In the genomic region with DNA sequence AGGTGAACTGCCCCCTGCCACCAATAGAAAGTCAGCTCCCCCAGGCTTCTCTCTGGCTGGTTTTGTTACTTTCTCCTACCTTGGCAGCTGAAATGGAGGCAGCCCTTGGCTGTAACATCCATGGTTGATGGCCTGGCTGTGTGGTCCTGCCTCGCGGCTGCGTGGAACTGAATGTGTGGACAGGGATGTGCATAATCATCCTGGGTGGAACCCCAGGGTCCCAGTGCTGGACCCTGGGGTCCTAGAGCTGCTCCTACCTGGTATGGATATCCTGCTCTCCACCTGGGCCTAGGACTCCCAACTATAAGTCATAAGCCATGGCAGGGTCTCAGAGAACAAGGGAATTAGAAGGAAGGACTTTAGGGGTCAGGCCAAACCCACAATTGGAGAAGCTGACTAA, we compare ENCODE assay signal across 12 cellular contexts.
A peak's percentile ranks its signal among the peaks of the same experiment; 100 is the strongest.
DNase-seq lines count a peak whose midpoint lies in the region; ATAC-seq, FAIRE-seq and TF ChIP-seq lines count a peak whose summit lies in the region.
"Had no signal": no experiment of that assay in that cellular context is flagged by ENCODE, and none has a peak within 500 bp of the region (broad histone marks: within the 10 kb centered on the region; RNA-seq: fewer than 3 reads in every experiment).

No MANE protein-coding gene starts in this region.

- no peaks in the 10 kb centered on the region for H3K9me3 Mint-ChIP-seq in activated naive CD4-positive, alpha-beta T cell treated with anti-CD3 and anti-CD28 coated beads, Interleukin-2, amount 10 ng/mL, durations not matched to agents 7 days and 5 days
- H3K9me3 Mint-ChIP-seq: mesothelial cell of epicardium; stimulated activated memory B cell treated with anti-CD40 and anti-IgM and Interleukin-4, amounts not matched to agents 10 μg/mL and 1 μg/mL and 100 μg/mL, for 72 hours had no signal

- H3K79me2 ChIP-seq in KMS-11 (ENCODE audit: insufficient read depth, low read depth), result no peaks in the 10 kb centered on the region
- no peaks in the 10 kb centered on the region for H3K79me2 ChIP-seq in H1 (ENCODE audit: control insufficient read depth in 1 of 2, insufficient read depth in 2 of 2, low read length in 2 of 2)

- H2AK5ac ChIP-seq in H1 (ENCODE audit: low read depth, low read length), result no peak overlapping the region

- H3K9me3 ChIP-seq in H1 (ENCODE audit: insufficient read depth in 2 of 2, low read depth in 1 of 2, low read length in 1 of 2), result peaks cover 2 to 9% of the 10 kb centered on the region in 2 experiments; a peak in 2 of 4 replicates
- no peaks in the 10 kb centered on the region for H3K9me3 ChIP-seq in stomach
- H3K9me3 ChIP-seq: ascending aorta had no signal

- TF ChIP-seq CTCF in KMS-11 (conservative IDR thresholded peaks at IDR 0.05; ENCODE audit: low read depth, low read length) (no peak), H1 (IDR thresholded peaks at IDR 0.05; ENCODE audit: control extremely low read depth in 1 of 3, insufficient read depth in 1 of 3, low read depth in 1 of 3, low read length in 3 of 3) (no peak), stomach (IDR thresholded peaks at IDR 0.05) (no peak)

- no peak overlapping the region for H2BK120ac ChIP-seq in H1 (replicated peaks; ENCODE audit: low read depth, low read length)

- H3K36me3 ChIP-seq in KMS-11 (ENCODE audit: insufficient read depth) (no peaks in the 10 kb centered on the region), H1 (ENCODE audit: control insufficient read depth in 2 of 4, insufficient read depth in 4 of 4, low read length in 3 of 4) (no peaks in the 10 kb centered on the region), stomach (no peaks in the 10 kb centered on the region)
- H3K36me3 ChIP-seq: ascending aorta had no signal

- H3K4me1 ChIP-seq in KMS-11 (ENCODE audit: low read depth, poor library complexity, severe bottlenecking) (peaks cover 7% of the 10 kb centered on the region), H1 (replicated peaks in 1 of 4; ENCODE audit: control insufficient read depth in 3 of 4, insufficient read depth in 4 of 4, low read length in 3 of 4) (no peaks in the 10 kb centered on the region), stomach (no peaks in the 10 kb centered on the region)
- H3K4me1 ChIP-seq: ascending aorta, foreskin keratinocyte had no signal

- no peak overlapping the region for H3K9ac ChIP-seq in KMS-11
- no peak overlapping the region for H3K9ac ChIP-seq in H1 (replicated peaks in 1 of 4; ENCODE audit: extremely low read depth in 1 of 4, low read depth in 3 of 4, low read length in 3 of 4)

- no peaks in the 10 kb centered on the region for H3K36me3 Mint-ChIP-seq in activated naive CD4-positive, alpha-beta T cell treated with anti-CD3 and anti-CD28 coated beads, Interleukin-2, amount 10 ng/mL, durations not matched to agents 7 days and 5 days
- H3K36me3 Mint-ChIP-seq: mesothelial cell of epicardium; stimulated activated memory B cell treated with anti-CD40 and anti-IgM and Interleukin-4, amounts not matched to agents 10 μg/mL and 1 μg/mL and 100 μg/mL, for 72 hours had no signal

- H4K5ac ChIP-seq in H1 (ENCODE audit: insufficient read length, low read depth, low read length), result no peak overlapping the region

- H3K27me3 ChIP-seq in KMS-11 (ENCODE audit: insufficient read depth, low read depth) (no peaks in the 10 kb centered on the region), H1 (replicated peaks in 1 of 4; ENCODE audit: control insufficient read depth in 3 of 4, extremely low read depth in 1 of 4, insufficient read depth in 3 of 4, low read length in 3 of 4) (no peaks in the 10 kb centered on the region), stomach (no peaks in the 10 kb centered on the region)
- H3K27me3 ChIP-seq: ascending aorta had no signal

- no peak for TF ChIP-seq RAD21 in H1 (IDR thresholded peaks at IDR 0.05 in 1 of 2, conservative IDR thresholded peaks at IDR 0.05 in 1 of 2; ENCODE audit: low read depth in 2 of 2, low read length in 2 of 2)

- no peaks in the 10 kb centered on the region for H3K79me1 ChIP-seq in H1 (ENCODE audit: low read depth, low read length)

- FAIRE-seq in H1 (lab: Jason Lieb, UNC), result no peak

- H2BK15ac ChIP-seq in H1 (ENCODE audit: low read length), result no peak overlapping the region

- H4K20me1 ChIP-seq in KMS-11 (ENCODE audit: insufficient read depth) (no peaks in the 10 kb centered on the region), H1 (replicated peaks in 1 of 2; ENCODE audit: control insufficient read depth in 1 of 2, insufficient read depth in 2 of 2, low read length in 2 of 2) (no peaks in the 10 kb centered on the region)

- H3K4me1 Mint-ChIP-seq in activated naive CD4-positive, alpha-beta T cell treated with anti-CD3 and anti-CD28 coated beads, Interleukin-2, amount 10 ng/mL, durations not matched to agents 7 days and 5 days, result peaks cover 4% of the 10 kb centered on the region
- H3K4me1 Mint-ChIP-seq: mesothelial cell of epicardium had no signal

- no peak overlapping the region for H3K14ac ChIP-seq in H1 (ENCODE audit: insufficient read length)

- CTCF ChIA-PET in activated naive CD4-positive, alpha-beta T cell treated with anti-CD3 and anti-CD28 coated beads, Interleukin-2, amount 10 ng/mL, durations not matched to agents 7 days and 5 days (lab: Charles Lee), result interaction anchor here (0.6 to 14.7 kb wide), 18 partner anchors 9 to 1011 kb away, joined by 3 to 535 read pairs (median 14); no protein-coding TSS in a partner anchor
- CTCF ChIA-PET in H1 (lab: Charles Lee; ENCODE audit: partially characterized antibody), result interaction anchor here (0.6 to 13.3 kb wide), 46 partner anchors 10 to 1054 kb away, joined by 3 to 228 read pairs (median 4); no protein-coding TSS in a partner anchor

- no peak overlapping the region for H3K27ac ChIP-seq in KMS-11
- no peak overlapping the region for H3K27ac ChIP-seq in H1 (ENCODE audit: low read depth, low read length)
- H3K27ac ChIP-seq in stomach, result no peak overlapping the region
- H3K27ac ChIP-seq: ascending aorta, foreskin keratinocyte had no signal

- H3K56ac ChIP-seq in H1 (replicated peaks; ENCODE audit: insufficient read length, low read depth, low read length), result no peak overlapping the region

- H4K91ac ChIP-seq in H1 (replicated peaks; ENCODE audit: insufficient read length, low read length), result no peak overlapping the region

- no peak for TF ChIP-seq POLR2A in H1 (IDR thresholded peaks at IDR 0.05; ENCODE audit: control extremely low read depth in 1 of 2, low read depth in 2 of 2, low read length in 2 of 2)
- no peak for TF ChIP-seq POLR2A in stomach (IDR thresholded peaks at IDR 0.05)

- H4K8ac ChIP-seq in H1 (ENCODE audit: extremely low read depth, insufficient read depth, low read length), result no peak overlapping the region

- no peak overlapping the region for H3K4me3 ChIP-seq in KMS-11 (IDR thresholded peaks at IDR 0.05; ENCODE audit: insufficient read depth, low read depth, low read length)
- no peak overlapping the region for H3K4me3 ChIP-seq in H1 (ENCODE audit: extremely low read depth in 1 of 4, insufficient read depth in 2 of 4, low read depth in 3 of 4, low read length in 4 of 4)
- no peak overlapping the region for H3K4me3 ChIP-seq in stomach
- H3K4me3 ChIP-seq: ascending aorta had no signal

- H2AFZ ChIP-seq in KMS-11 (ENCODE audit: low read depth), result peak overlapping the region; percentile 75
- peak overlapping the region; percentile 6; the same call in 1 of the 2 replicates for H2AFZ ChIP-seq in H1 (ENCODE audit: low read length)

- peaks cover 5% of the 10 kb centered on the region for H3K27me3 Mint-ChIP-seq in activated naive CD4-positive, alpha-beta T cell treated with anti-CD3 and anti-CD28 coated beads, Interleukin-2, amount 10 ng/mL, durations not matched to agents 7 days and 5 days
- H3K27me3 Mint-ChIP-seq: stimulated activated memory B cell treated with anti-CD40 and anti-IgM and Interleukin-4, amounts not matched to agents 10 μg/mL and 1 μg/mL and 100 μg/mL, for 72 hours had no signal

- ATAC-seq in GM18858 (IDR thresholded peaks at IDR 0.05; ENCODE audit: unreplicated experiment), result no peak

- TF ChIP-seq EP300 in H1 (IDR thresholded peaks at IDR 0.05; ENCODE audit: borderline replicate concordance in 1 of 2, low read depth in 2 of 2, low read length in 2 of 2) (no peak), stomach (IDR thresholded peaks at IDR 0.05) (no peak)

- no peak overlapping the region for H2BK5ac ChIP-seq in H1 (ENCODE audit: low read depth, low read length)

- peak overlapping the region; percentile 13 for H3K27ac Mint-ChIP-seq in activated naive CD4-positive, alpha-beta T cell treated with anti-CD3 and anti-CD28 coated beads, Interleukin-2, amount 10 ng/mL, durations not matched to agents 7 days and 5 days
- H3K27ac Mint-ChIP-seq: mesothelial cell of epicardium; stimulated activated memory B cell treated with anti-CD40 and anti-IgM and Interleukin-4, amounts not matched to agents 10 μg/mL and 1 μg/mL and 100 μg/mL, for 72 hours had no signal

- H3K23me2 ChIP-seq in H1 (ENCODE audit: low read depth, low read length), result no peaks in the 10 kb centered on the region

- POLR2A ChIA-PET in H1 (lab: Charles Lee; ENCODE audit: partially characterized antibody), result no interaction called here

- no peak for DNase-seq in activated naive CD4-positive, alpha-beta T cell treated with anti-CD3 and anti-CD28 coated beads, Interleukin-2, amount 10 ng/mL, durations not matched to agents 7 days and 5 days
- no peak for DNase-seq in activated naive CD4-positive, alpha-beta T cell treated with anti-CD3 and anti-CD28 coated beads, Interleukin-2, amount 50 U/mL, for 16 hours
- DNase-seq in H1 (ENCODE audit: low read depth in 1 of 2, low spot score in 2 of 2), result no peak
- DNase-seq in stomach, result peak; percentile 24
- DNase-seq in NCI-H748 treated with DMSO at 0.1 percent for 48 hours (lab: John Stamatoyannopoulos, UW), result no peak
- no peak for DNase-seq in C1 segment of cervical spinal cord (lab: John Stamatoyannopoulos, UW)

- WGBS in H1 (ENCODE audit: extremely low coverage in 1 of 2, insufficient coverage in 1 of 2, insufficient read length in 1 of 2, insufficient replicate concordance in 2 of 2, low coverage in 1 of 2, low lambda C conversion rate in 2 of 2, missing lambda C conversion rate in 1 of 2), 2 experiments, result 97% methylated on average over 3 of the region's 3 CpGs; no CpG with 5 or more reads in 1 of the 2 experiments
- WGBS in stomach, 5 donors, result 90 to 100% (median 99%) methylated on average over 3 of the region's 3 CpGs

- no peak overlapping the region for H3K4me2 ChIP-seq in KMS-11
- no peak overlapping the region for H3K4me2 ChIP-seq in H1 (ENCODE audit: insufficient read depth in 1 of 2, low read depth in 2 of 2, low read length in 2 of 2)

- H2BK12ac ChIP-seq in H1 (ENCODE audit: low read depth, low read length), result no peak overlapping the region

- intact Hi-C loops in stomach (cut with DNase I; ENCODE audit: low total_unique reads), result loop anchor here (5.0 to 10.0 kb wide), 2 partner anchors 454 to 621 kb away; no protein-coding TSS in a partner anchor

- no peak overlapping the region for H2BK20ac ChIP-seq in H1 (ENCODE audit: low read length)

- H3K4ac ChIP-seq in H1 (replicated peaks; ENCODE audit: insufficient read length, low read depth, low read length), result no peak overlapping the region

- H3K4me3 Mint-ChIP-seq in activated naive CD4-positive, alpha-beta T cell treated with anti-CD3 and anti-CD28 coated beads, Interleukin-2, amount 10 ng/mL, durations not matched to agents 7 days and 5 days, result no peak overlapping the region
- H3K4me3 Mint-ChIP-seq: mesothelial cell of epicardium; stimulated activated memory B cell treated with anti-CD40 and anti-IgM and Interleukin-4, amounts not matched to agents 10 μg/mL and 1 μg/mL and 100 μg/mL, for 72 hours had no signal

- no peak overlapping the region for H3K18ac ChIP-seq in H1 (ENCODE audit: extremely low read depth, low read length)

- H3K23ac ChIP-seq in H1 (ENCODE audit: insufficient read length), result no peak overlapping the region
